18 cellular contexts compared by ENCODE assay signal in the genomic region with DNA sequence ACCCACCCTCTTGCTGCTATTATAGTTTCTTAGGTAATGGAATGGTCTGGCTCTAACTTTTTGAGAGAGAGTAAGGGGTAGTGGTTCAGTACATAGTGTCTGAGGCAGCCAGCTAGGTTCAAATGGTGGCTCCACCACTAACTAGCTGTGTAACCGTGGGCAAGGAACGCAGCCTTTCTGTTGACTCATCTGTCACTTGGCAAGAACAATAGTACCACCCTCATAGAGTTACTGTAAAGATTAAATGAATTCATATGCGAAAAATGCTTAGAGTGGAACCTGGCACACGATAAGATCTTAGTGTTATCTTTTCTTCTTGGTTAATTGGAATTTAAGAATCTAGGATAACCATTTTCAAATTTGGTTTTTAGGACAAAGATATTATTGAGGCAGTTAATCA. TPM values are rescaled to one million over a fixed set of nuclear protein-coding genes. Genes with fewer than 3 reads are reported as not detected.
DNase-seq lines count a peak whose midpoint lies in the region; ATAC-seq and TF ChIP-seq lines count a peak whose summit lies in the region.
"Had no signal": no experiment of that assay in that cellular context is flagged by ENCODE, and none has a peak within 500 bp of the region (broad histone marks: within the 10 kb centered on the region; RNA-seq: fewer than 3 reads in every experiment).

No MANE protein-coding gene starts in this region.

- no peak for TF ChIP-seq CTCF in GM23338 (conservative IDR thresholded peaks at IDR 0.05; ENCODE audit: low read depth in 2 of 2)
- TF ChIP-seq CTCF in SK-N-SH (IDR thresholded peaks at IDR 0.05), result no peak
- TF ChIP-seq CTCF in esophagus muscularis mucosa (IDR thresholded peaks at IDR 0.05), result no peak

- no peak for TF ChIP-seq RAD21 in SK-N-SH (IDR thresholded peaks at IDR 0.05; ENCODE audit: low read length)

- no peak overlapping the region for H3K27ac Mint-ChIP-seq in GM23338

- no peak for TF ChIP-seq POLR2A in esophagus muscularis mucosa (IDR thresholded peaks at IDR 0.05; ENCODE audit: low read depth)

- no peaks in the 10 kb centered on the region for H3K36me3 Mint-ChIP-seq in GM23338 (ENCODE audit: low read depth)

- TF ChIP-seq EP300 in SK-N-SH (IDR thresholded peaks at IDR 0.05; ENCODE audit: borderline replicate concordance in 1 of 2, low read depth in 1 of 2, low read length in 1 of 2) (no peak), esophagus muscularis mucosa (IDR thresholded peaks at IDR 0.05) (no peak)

- POLR2A ChIA-PET in SK-N-SH (lab: Yijun Ruan, JAX), result no interaction called here

- H3F3A ChIP-seq in GM23338 (replicated peaks; ENCODE audit: low read depth), result no peaks in the 10 kb centered on the region
- H3F3A ChIP-seq in SK-N-SH (replicated peaks; ENCODE audit: insufficient read depth), result no peaks in the 10 kb centered on the region

- no peak overlapping the region for H3K9ac ChIP-seq in SK-N-SH

- no peaks in the 10 kb centered on the region for H3K27me3 Mint-ChIP-seq in GM23338 (ENCODE audit: insufficient read depth, low read depth, poor library complexity)

- 29% methylated on average over 4 of the region's 4 CpGs for WGBS in SK-N-SH (ENCODE audit: low lambda C conversion rate)
- WGBS in esophagus muscularis mucosa, result 85% methylated on average over 4 of the region's 4 CpGs

- intact Hi-C loops in esophagus muscularis mucosa (cut with DNase I), result no loop called here

- H3K36me3 ChIP-seq in GM23338 (ENCODE audit: insufficient read depth) (no peaks in the 10 kb centered on the region; the same call in 1 of the 2 replicates), SK-N-SH (replicated peaks in 1 of 2; ENCODE audit: control insufficient read depth in 1 of 2, insufficient read depth in 2 of 2, low read length in 1 of 2) (no peaks in the 10 kb centered on the region), esophagus muscularis mucosa (no peaks in the 10 kb centered on the region)
- H3K36me3 ChIP-seq: lower lobe of right lung, neutrophil, thoracic aorta had no signal

- H3K4me1 ChIP-seq in GM23338 (ENCODE audit: insufficient read depth), result 0 out of 2 replicates have a peak, but pooled peaks cover 5% of the 10 kb centered on the region
- peaks cover 0 to 2% of the 10 kb centered on the region in 2 experiments; a peak in 1 of 4 replicates for H3K4me1 ChIP-seq in SK-N-SH (ENCODE audit: control insufficient read depth in 1 of 2, insufficient read depth in 2 of 2, low read depth in 1 of 2, low read length in 1 of 2)
- H3K4me1 ChIP-seq in esophagus muscularis mucosa, result no peaks in the 10 kb centered on the region
- H3K4me1 ChIP-seq: lower lobe of right lung had no signal

- H2AFZ ChIP-seq in GM23338 (0 out of 2 replicates have a peak overlapping the region, but pooled peaks have one; percentile 72), SK-N-SH (ENCODE audit: low read depth) (no peak overlapping the region; the same call in 1 of the 2 replicates)

- no peaks in the 10 kb centered on the region for H3K9me3 Mint-ChIP-seq in GM23338

- peaks cover 3% of the 10 kb centered on the region; the same call in 2 of the 3 replicates for H3K4me1 Mint-ChIP-seq in GM23338

- CTCF ChIA-PET in SK-N-SH (lab: Yijun Ruan, JAX), result interaction anchor here (1.0 to 3.1 kb wide), 2 partner anchors 35 to 165 kb away, joined by 3 to 16 read pairs; partner anchors contain the start of gene DENR

- H3K79me2 ChIP-seq in GM23338 (replicated peaks; ENCODE audit: insufficient read depth), result no peaks in the 10 kb centered on the region
- H3K79me2 ChIP-seq in SK-N-SH (ENCODE audit: insufficient read depth), result no peaks in the 10 kb centered on the region

- H3K27ac ChIP-seq in GM23338 (ENCODE audit: low read depth) (no peak overlapping the region), SK-N-SH (ENCODE audit: low read depth in 2 of 2, low read length in 1 of 2) (no peak overlapping the region), esophagus muscularis mucosa (replicated peaks in 1 of 4) (no peak overlapping the region)
- H3K27ac ChIP-seq: lower lobe of right lung, neutrophil, thoracic aorta, VCaP had no signal

- H3K4me2 ChIP-seq in GM23338 (no peak overlapping the region), SK-N-SH (no peak overlapping the region)

- H3K9me3 ChIP-seq in SK-N-SH (no peaks in the 10 kb centered on the region), esophagus muscularis mucosa (no peaks in the 10 kb centered on the region)
- H3K9me3 ChIP-seq: lower lobe of right lung, neutrophil, thoracic aorta had no signal

- no peak for DNase-seq in GM23338 (ENCODE audit: low spot score)
- DNase-seq in SK-N-SH, result no peak
- peak; percentile 26 for DNase-seq in esophagus muscularis mucosa (ENCODE audit: extremely low spot score)
- DNase-seq in skeletal muscle cell (ENCODE audit: low read depth), result peak; percentile 5
- DNase-seq in stimulated activated naive CD8-positive, alpha-beta T cell treated with anti-CD3 and anti-CD28 coated beads, Interleukin-15, Interleukin-2, amounts not matched to agents 100 U/mL and 50 U/mL, for 24 hours, result no peak
- DNase-seq in left lobe of liver (ENCODE audit: low spot score), result no peak
- DNase-seq: activated T-cell treated with anti-CD3 and anti-CD28 coated beads for 4 hours, AML-193, DND-41, lower lobe of right lung, NCI-H146, NCI-H2171 treated with DMSO at 0.1 percent for 48 hours, NCI-H526 treated with DMSO at 0.1 percent for 48 hours, SHP77 had no signal

- ATAC-seq in GM23338 (no peak), left lobe of liver (no peak), HG03135 (IDR thresholded peaks at IDR 0.05; ENCODE audit: unreplicated experiment) (no peak)
- ATAC-seq in stimulated activated naive CD8-positive, alpha-beta T cell treated with anti-CD3 and anti-CD28 coated beads, Interleukin-15, Interleukin-2, amounts not matched to agents 100 U/mL and 50 U/mL, for 24 hours, result no peak
- ATAC-seq: lower lobe of right lung had no signal

- H3K4me3 ChIP-seq in GM23338 (no peak overlapping the region), SK-N-SH (ENCODE audit: low read depth in 2 of 2, low read length in 1 of 2) (no peak overlapping the region), esophagus muscularis mucosa (no peak overlapping the region), skeletal muscle cell (ENCODE audit: low read depth, low read length) (no peak overlapping the region)
- H3K4me3 ChIP-seq: lower lobe of right lung, thoracic aorta had no signal

- no peaks in the 10 kb centered on the region for H3K27me3 ChIP-seq in GM23338 (ENCODE audit: insufficient read depth)
- H3K27me3 ChIP-seq in SK-N-SH (ENCODE audit: insufficient read depth), result no peaks in the 10 kb centered on the region
- no peaks in the 10 kb centered on the region for H3K27me3 ChIP-seq in esophagus muscularis mucosa
- H3K27me3 ChIP-seq: neutrophil had no signal

- H4K20me1 ChIP-seq in GM23338 (replicated peaks; ENCODE audit: insufficient read depth) (no peaks in the 10 kb centered on the region), SK-N-SH (ENCODE audit: insufficient read depth) (no peaks in the 10 kb centered on the region)

- no peak overlapping the region for H3K4me3 Mint-ChIP-seq in GM23338

- H3K9me2 ChIP-seq in GM23338 (ENCODE audit: insufficient read depth), result no peaks in the 10 kb centered on the region
- no peaks in the 10 kb centered on the region for H3K9me2 ChIP-seq in SK-N-SH

TF ChIP-seq in GM23338, 12 proteins besides CTCF, POLR2A, EP300 and RAD21 (continues in another document):
- TF ChIP-seq ZNF331 (CRISPR knock-in tag; IDR thresholded peaks at IDR 0.05; ENCODE audit: low read depth), result no peak
- TF ChIP-seq EZH2phosphoT487 (IDR thresholded peaks at IDR 0.05; ENCODE audit: unreplicated experiment), result no peak

TF ChIP-seq in SK-N-SH, 30 proteins besides CTCF, POLR2A, EP300 and RAD21 (continues in another document):
- TF ChIP-seq TEAD4 (IDR thresholded peaks at IDR 0.05; ENCODE audit: borderline replicate concordance, insufficient read depth), result no peak
- TF ChIP-seq SIN3A (IDR thresholded peaks at IDR 0.05; ENCODE audit: borderline replicate concordance, low read depth, low read length), result no peak
- TF ChIP-seq JUND (IDR thresholded peaks at IDR 0.05), result peak; percentile 56; the same call in 1 of the 2 replicates
- TF ChIP-seq FOSL2 (IDR thresholded peaks at IDR 0.05; ENCODE audit: borderline replicate concordance, low read depth), result peak; percentile 34; the same call in 1 of the 2 replicates
- no peak for TF ChIP-seq CHD2 (IDR thresholded peaks at IDR 0.05; ENCODE audit: low read length, partially characterized antibody)
- no peak for TF ChIP-seq ELF1 (IDR thresholded peaks at IDR 0.05)
- TF ChIP-seq TCF12 (IDR thresholded peaks at IDR 0.05), result peak; percentile 69
- TF ChIP-seq NFIC (IDR thresholded peaks at IDR 0.05; ENCODE audit: borderline replicate concordance), result peak; percentile 34; the same call in 1 of the 2 replicates

RNA-seq across cellular contexts. Expression of gene CCDC62, which starts 14.0 kb away (rescaled TPM):
- total RNA-seq in GM23338 (2014; rRNA removed; shearing (Covaris generic)), result 0.16 and 0.31 TPM in 2 replicates
- 0.13 and 0.61 TPM in 2 replicates for polyA plus RNA-seq in GM23338 (2016; fragmentation: Nextera tagmentation; extraction: Ambion mirVana)
- polyA plus RNA-seq in SK-N-SH (2012; rRNA removed), result 0.12 and 0.21 TPM in 2 replicates
- polyA plus RNA-seq in SK-N-SH (2012; cell fraction: cytosol; rRNA removed), result 0.10 and 0.12 TPM in 2 replicates
- 0.47 and 0.58 TPM in 2 replicates for polyA plus RNA-seq in SK-N-SH (2012; cell fraction: nucleus; rRNA removed)
- total RNA-seq in esophagus muscularis mucosa, result under 1 TPM; 0.17 to 0.50 (median 0.40) TPM
- 0.23 TPM for total RNA-seq in left lobe of liver

RNA-seq across cellular contexts. Expression of gene DENR, which starts 35.8 kb away (rescaled TPM):
- total RNA-seq in GM23338 (2014; rRNA removed; shearing (Covaris generic)), result 55.2 and 55.8 TPM in 2 replicates
- 129 and 130 TPM in 2 replicates for polyA plus RNA-seq in GM23338 (2016; fragmentation: Nextera tagmentation; extraction: Ambion mirVana)
- polyA plus RNA-seq in SK-N-SH (2012; rRNA removed), result 19.6 and 23.2 TPM in 2 replicates
- 24.2 and 37.6 TPM in 2 replicates for polyA plus RNA-seq in SK-N-SH (2012; cell fraction: cytosol; rRNA removed)
- 11.7 and 19.5 TPM in 2 replicates for polyA plus RNA-seq in SK-N-SH (2012; cell fraction: nucleus; rRNA removed)
- total RNA-seq in esophagus muscularis mucosa, result 10 to 100 TPM; 20.7 to 32.1 (median 23.7) TPM
- total RNA-seq in left lobe of liver, result 12.7 TPM

RNA-seq across cellular contexts. Expression of gene HIP1R, which starts 46.9 kb away (rescaled TPM):
- 19.9 and 22.1 TPM in 2 replicates for total RNA-seq in GM23338 (2014; rRNA removed; shearing (Covaris generic))
- polyA plus RNA-seq in GM23338 (2016; fragmentation: Nextera tagmentation; extraction: Ambion mirVana) (6.7 and 8.0 TPM in 2 replicates), SK-N-SH (2012; rRNA removed) (20.6 and 21.1 TPM in 2 replicates)
- polyA plus RNA-seq in SK-N-SH (2012; cell fraction: cytosol; rRNA removed), result 5.6 and 8.7 TPM in 2 replicates
- 122 and 128 TPM in 2 replicates for polyA plus RNA-seq in SK-N-SH (2012; cell fraction: nucleus; rRNA removed)
- total RNA-seq in esophagus muscularis mucosa (10 to 100 TPM; 13.3 to 38.3 (median 23.7) TPM), left lobe of liver (35.2 TPM)

RNA-seq across cellular contexts. Expression of gene HCAR1, which starts 57.7 kb away (rescaled TPM):
- total RNA-seq in GM23338 (2014; rRNA removed; shearing (Covaris generic)), result 0.17 TPM in 1 of 2 replicates, not detected in the other
- polyA plus RNA-seq in GM23338 (2016; fragmentation: Nextera tagmentation; extraction: Ambion mirVana) (0.07 TPM in 1 of 2 replicates, not detected in the other), SK-N-SH (2012; rRNA removed) (not detected in 2 replicates)
- not detected in 2 replicates for polyA plus RNA-seq in SK-N-SH (2012; cell fraction: cytosol; rRNA removed)
- not detected in 2 replicates for polyA plus RNA-seq in SK-N-SH (2012; cell fraction: nucleus; rRNA removed)
- total RNA-seq in esophagus muscularis mucosa (under 1 TPM in 1 of 4 donors, not detected in 3; 0.13 TPM), left lobe of liver (not detected)
- total RNA-seq: thoracic aorta had no signal

Comparison
In these comparisons a context has a peak if more than half of its experiments do, and no peak if none do; other contexts are left out.
1. DNase-seq: peak in esophagus muscularis mucosa (single experiment) and skeletal muscle cell (single experiment); none in GM23338 (single experiment), SK-N-SH (single experiment), stimulated activated naive CD8-positive, alpha-beta T cell treated with anti-CD3 and anti-CD28 coated beads, Interleukin-15, Interleukin-2, amounts not matched to agents 100 U/mL and 50 U/mL, for 24 hours (single experiment) and left lobe of liver (single experiment).